ENCODE assay signal across 18 cellular contexts in the genomic region with DNA sequence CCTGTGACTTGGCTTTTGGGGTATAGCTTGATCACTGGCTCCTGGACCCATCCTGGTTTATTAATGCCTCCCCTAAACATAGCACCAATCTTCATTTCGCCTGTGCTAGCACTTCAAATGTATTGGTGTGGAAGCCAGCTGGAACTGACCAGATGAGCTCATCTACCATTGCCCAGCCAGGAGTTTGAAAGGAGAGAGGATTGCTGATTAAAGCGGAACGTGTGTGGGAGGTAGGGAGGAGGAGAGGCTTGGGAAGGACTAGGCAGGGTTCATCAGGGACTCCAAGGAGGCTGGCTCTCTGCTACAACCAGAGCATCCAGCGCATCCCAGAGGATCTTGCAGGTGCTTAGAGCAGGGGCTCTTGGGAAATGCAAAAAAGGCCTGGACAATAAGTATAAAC. TPM values are rescaled to one million over a fixed set of nuclear protein-coding genes. Genes with fewer than 3 reads are reported as not detected.
DNase-seq lines count a peak whose midpoint lies in the region; ATAC-seq and TF ChIP-seq lines count a peak whose summit lies in the region.
"Had no signal": no experiment of that assay in that cellular context is flagged by ENCODE, and none has a peak within 500 bp of the region (broad histone marks: within the 10 kb centered on the region; RNA-seq: fewer than 3 reads in every experiment).

No MANE protein-coding gene starts in this region.

- no peak overlapping the region for H3K4me3 ChIP-seq in AG10803 (ENCODE audit: low read length)
- H3K4me3 ChIP-seq in RWPE2 (ENCODE audit: severe bottlenecking): no peak overlapping the region
- H3K4me3 ChIP-seq in gastroesophageal sphincter: no peak overlapping the region
- H3K4me3 ChIP-seq in spleen: no peak overlapping the region
- H3K4me3 ChIP-seq: tibial artery had no signal

- no peak for ATAC-seq in RWPE2 (ENCODE audit: low read depth)
- peak; percentile 65 for ATAC-seq in gastroesophageal sphincter
- no peak for ATAC-seq in GM19467 (IDR thresholded peaks at IDR 0.05; ENCODE audit: unreplicated experiment)
- no peak for ATAC-seq in HG03565 (IDR thresholded peaks at IDR 0.05; ENCODE audit: unreplicated experiment)
- ATAC-seq in GM21447 (IDR thresholded peaks at IDR 0.05; ENCODE audit: unreplicated experiment): no peak
- ATAC-seq: naive thymus-derived CD8-positive, alpha-beta T cell; T-cell had no signal

- H3K9me3 ChIP-seq in RWPE2 (ENCODE audit: severe bottlenecking) (no peaks in the 10 kb centered on the region), gastroesophageal sphincter (no peaks in the 10 kb centered on the region), spleen (no peaks in the 10 kb centered on the region)
- H3K9me3 ChIP-seq: tibial artery had no signal

- H3K27ac ChIP-seq in RWPE2 (ENCODE audit: poor library complexity, severe bottlenecking): no peak overlapping the region
- H3K27ac ChIP-seq in gastroesophageal sphincter: no peak overlapping the region
- H3K27ac ChIP-seq in spleen: no peak overlapping the region
- H3K27ac ChIP-seq: tibial artery had no signal

- H3K4me1 ChIP-seq in RWPE2 (ENCODE audit: insufficient read depth, poor library complexity, severe bottlenecking): no peaks in the 10 kb centered on the region
- peaks cover 0 to 12% (median 0%) of the 10 kb centered on the region in 3 donors for H3K4me1 ChIP-seq in gastroesophageal sphincter
- H3K4me1 ChIP-seq in spleen: peaks cover 0 to 10% (median under 1%) of the 10 kb centered on the region in 6 donors
- H3K4me1 ChIP-seq: tibial artery had no signal

- TF ChIP-seq EP300 in gastroesophageal sphincter (IDR thresholded peaks at IDR 0.05): no peak

- 37% methylated on average over 3 of the region's 4 CpGs; no CpG with 5 or more reads in 1 of the 2 donors for WGBS in gastroesophageal sphincter (ENCODE audit: low coverage in 1 of 2), 2 donors
- 82 to 97% (median 88%) methylated on average over 4 of the region's 4 CpGs for WGBS in spleen, 5 donors

- DNase-seq in AG10803 (ENCODE audit: low read depth) (peak; percentile 25), RWPE2 (ENCODE audit: low spot score) (peak; percentile 22), non-pigmented ciliary epithelial cell (ENCODE audit: low read depth) (peak; percentile 48), spleen (no peak)
- DNase-seq: activated CD4-positive, alpha-beta T cell treated with anti-CD3 and anti-CD28 coated beads, Interleukin-2, amount 50 U/mL, for 1 hour; activated gamma-delta T cell treated with Interleukin-2 at 50 U/mL for 16 hours; amygdala; DMS53; naive thymus-derived CD8-positive, alpha-beta T cell; NCI-H1417 treated with DMSO at 0.1 percent for 48 hours; NCI-H2227 treated with DMSO at 0.1 percent for 48 hours; stimulated activated naive CD4-positive, alpha-beta T cell; T-cell; tibial artery had no signal

- no peaks in the 10 kb centered on the region for H3K27me3 ChIP-seq in RWPE2 (ENCODE audit: insufficient read depth, poor library complexity, severe bottlenecking)
- H3K27me3 ChIP-seq in gastroesophageal sphincter: no peaks in the 10 kb centered on the region
- H3K27me3 ChIP-seq in spleen (replicated peaks in 1 of 7): peaks cover 0 to 9% (median 0%) of the 10 kb centered on the region in 7 donors
- H3K27me3 ChIP-seq: tibial artery had no signal

- TF ChIP-seq POLR2A in gastroesophageal sphincter (IDR thresholded peaks at IDR 0.05): no peak
- TF ChIP-seq POLR2A in spleen (IDR thresholded peaks at IDR 0.05): no peak

- H3K36me3 ChIP-seq in RWPE2 (ENCODE audit: low read depth) (no peaks in the 10 kb centered on the region), gastroesophageal sphincter (no peaks in the 10 kb centered on the region), spleen (no peaks in the 10 kb centered on the region)
- H3K36me3 ChIP-seq: tibial artery had no signal

- intact Hi-C loops in spleen (cut with DNase I; ENCODE audit: low total_unique reads): no loop called here

- TF ChIP-seq CTCF in AG10803 (conservative IDR thresholded peaks at IDR 0.05; ENCODE audit: low read length) (no peak), RWPE2 (IDR thresholded peaks at IDR 0.05; ENCODE audit: poor library complexity, severe bottlenecking) (no peak), gastroesophageal sphincter (IDR thresholded peaks at IDR 0.05) (no peak), spleen (IDR thresholded peaks at IDR 0.05 in 8 of 11, conservative IDR thresholded peaks at IDR 0.05 in 3 of 11) (no peak)

RNA-seq across cellular contexts. Expression of a gene that starts 34.4 kb away (rescaled TPM):
- total RNA-seq in gastroesophageal sphincter (10 to 100 TPM; 32.4 to 81.6 (median 62.6) TPM), spleen (100 to 1,000 TPM in 5 of 7 donors, 10 to 100 TPM in 2; 81.7 to 141 (median 121) TPM)
- polyA plus RNA-seq in spleen: 10 to 100 TPM; 23.7 to 41.0 (median 29.2) TPM
